8 cellular contexts compared by ENCODE assay signal in genomic region chr15:88620995-88621772, GRCh38. TPM values are rescaled to one million over a fixed set of nuclear protein-coding genes. Genes with fewer than 3 reads are reported as not detected.
DNase-seq lines count a peak whose midpoint lies in the region; ATAC-seq and TF ChIP-seq lines count a peak whose summit lies in the region.

A gene with protein sequence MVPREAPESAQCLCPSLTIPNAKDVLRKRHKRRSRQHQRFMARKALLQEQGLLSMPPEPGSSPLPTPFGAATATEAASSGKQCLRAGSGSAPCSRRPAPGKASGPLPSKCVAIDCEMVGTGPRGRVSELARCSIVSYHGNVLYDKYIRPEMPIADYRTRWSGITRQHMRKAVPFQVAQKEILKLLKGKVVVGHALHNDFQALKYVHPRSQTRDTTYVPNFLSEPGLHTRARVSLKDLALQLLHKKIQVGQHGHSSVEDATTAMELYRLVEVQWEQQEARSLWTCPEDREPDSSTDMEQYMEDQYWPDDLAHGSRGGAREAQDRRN (plus strand): TSS chr15:88621340. CDS start chr15:88626210, 4,870 bp downstream.

- WGBS in lung, 2 donors, result 0 to 1% methylated on average over 65 to 71 of the region's 71 CpGs

- H3K27me3 ChIP-seq in lung (ENCODE audit: control insufficient read depth, insufficient read depth), result no peaks in the 10 kb centered on the region

- CTCF ChIA-PET in activated CD8-positive, alpha-beta T cell treated with anti-CD3 and anti-CD28 coated beads, Interleukin-2, amount 10 ng/mL, durations not matched to agents 7 days and 5 days (lab: Charles Lee), result interaction anchor here (0.7 to 0.9 kb wide), 2 partner anchors 17 to 275 kb away, joined by 4 read pairs; partner anchors contain the start of genes HAPLN3 and ISG20

- H3K4me1 ChIP-seq in lung (ENCODE audit: control insufficient read depth in 2 of 2, insufficient read depth in 2 of 2, low read length in 2 of 2), result peaks cover 6 to 9% of the 10 kb centered on the region in 2 donors

- H3K4me3 ChIP-seq in lung, result peak within 1 kb of the TSS; percentile 90

- peaks cover 4% of the 10 kb centered on the region for H3K27me3 Mint-ChIP-seq in activated CD8-positive, alpha-beta T cell treated with anti-CD3 and anti-CD28 coated beads, Interleukin-2, amount 10 ng/mL, durations not matched to agents 7 days and 5 days (ENCODE audit: low read depth)

- POLR2A ChIA-PET in activated CD8-positive, alpha-beta T cell treated with anti-CD3 and anti-CD28 coated beads, Interleukin-2, amount 10 ng/mL, durations not matched to agents 7 days and 5 days (lab: Charles Lee), result interaction anchor here (0.6 to 2.1 kb wide), 9 partner anchors 10 to 281 kb away, joined by 3 to 14 read pairs (median 7); partner anchors contain the start of genes HAPLN3, MRPL46 and MRPS11

- peaks cover 41% of the 10 kb centered on the region for H3K36me3 Mint-ChIP-seq in activated CD8-positive, alpha-beta T cell treated with anti-CD3 and anti-CD28 coated beads, Interleukin-2, amount 10 ng/mL, durations not matched to agents 7 days and 5 days (ENCODE audit: low read depth)

- H3K4me1 Mint-ChIP-seq in activated CD8-positive, alpha-beta T cell treated with anti-CD3 and anti-CD28 coated beads, Interleukin-2, amount 10 ng/mL, durations not matched to agents 7 days and 5 days (ENCODE audit: low read depth), result peaks cover 46% of the 10 kb centered on the region

- DNase-seq in COLO668 (lab: John Stamatoyannopoulos, UW; ENCODE audit: unreplicated experiment), result peak; percentile 96
- peak; percentile 98 for DNase-seq in GM20000 (ENCODE audit: low spot score)
- peak; percentile 63 for DNase-seq in HS-5 (ENCODE audit: low read depth)
- peak; percentile 70 for DNase-seq in NK-92 (lab: John Stamatoyannopoulos, UW; ENCODE audit: unreplicated experiment)
- peak; percentile 96 for DNase-seq in activated CD8-positive, alpha-beta T cell treated with anti-CD3 and anti-CD28 coated beads, Interleukin-2, amount 10 ng/mL, durations not matched to agents 7 days and 5 days
- DNase-seq in effector CD4-positive, alpha-beta T cell, result peak; percentile 94
- peak; percentile 95 for DNase-seq in lung (ENCODE audit: low spot score)
- DNase-seq in stimulated activated CD4-positive, alpha-beta T cell treated with anti-CD3 and anti-CD28 coated beads, TNF-alpha, amount 100 ng/mL, for 24 hours (ENCODE audit: low read depth in 3 of 3), result peak; percentile 89 to 94 (median 93)

- peaks cover 0 to 4% of the 10 kb centered on the region in 2 donors for H3K36me3 ChIP-seq in lung (ENCODE audit: control insufficient read depth in 2 of 2, insufficient read depth in 2 of 2, low read length in 2 of 2)

- H3K27ac ChIP-seq in lung (ENCODE audit: low read depth in 1 of 2, low read length in 1 of 2), result peak within 1 kb of the TSS; percentile 73 to 77

- TF ChIP-seq CTCF in GM20000 (IDR thresholded peaks at IDR 0.05; ENCODE audit: extremely low read depth, missing control alignments), result no peak
- TF ChIP-seq CTCF in lung (IDR thresholded peaks at IDR 0.05; ENCODE audit: control extremely low read depth, extremely low read depth), result no peak

- H3K9me3 Mint-ChIP-seq in activated CD8-positive, alpha-beta T cell treated with anti-CD3 and anti-CD28 coated beads, Interleukin-2, amount 10 ng/mL, durations not matched to agents 7 days and 5 days (ENCODE audit: insufficient read depth), result no peaks in the 10 kb centered on the region

- peak within 1 kb of the TSS; percentile 94 for H3K4me3 Mint-ChIP-seq in activated CD8-positive, alpha-beta T cell treated with anti-CD3 and anti-CD28 coated beads, Interleukin-2, amount 10 ng/mL, durations not matched to agents 7 days and 5 days

- H3K27ac Mint-ChIP-seq in activated CD8-positive, alpha-beta T cell treated with anti-CD3 and anti-CD28 coated beads, Interleukin-2, amount 10 ng/mL, durations not matched to agents 7 days and 5 days, result peak within 1 kb of the TSS; percentile 91

- peak; percentile 91 for ATAC-seq in activated CD8-positive, alpha-beta T cell treated with anti-CD3 and anti-CD28 coated beads, Interleukin-2, amount 10 ng/mL, durations not matched to agents 7 days and 5 days
- ATAC-seq in lung (ENCODE audit: insufficient read depth, low FRiP score), result peak; percentile 97

- H3K9me3 ChIP-seq in lung (ENCODE audit: control insufficient read depth in 2 of 2, insufficient read depth in 1 of 2, low read length in 1 of 2), result no peaks in the 10 kb centered on the region

RNA-seq across cellular contexts. Expression of the gene that starts here (rescaled TPM):
- total RNA-seq in activated CD8-positive, alpha-beta T cell treated with anti-CD3 and anti-CD28 coated beads, Interleukin-2, amount 10 ng/mL, durations not matched to agents 7 days and 5 days, result 10 to 100 TPM; 52.6 to 53.2 TPM
- 10 to 100 TPM in 1 of 2 donors, 1 to 10 TPM in 1; 4.2 to 15.4 TPM for total RNA-seq in lung
- 10 to 100 TPM; 11.4 to 15.4 TPM for polyA plus RNA-seq in lung

Comparison
In these comparisons a context has a peak if more than half of its experiments do, and no peak if none do; other contexts are left out.
1. Peak in every context shown above with its lines: DNase-seq, ATAC-seq, H3K4me3 ChIP-seq and H3K27ac ChIP-seq.